Comparison of ENCODE assay signal across 8 cellular contexts in the genomic region with DNA sequence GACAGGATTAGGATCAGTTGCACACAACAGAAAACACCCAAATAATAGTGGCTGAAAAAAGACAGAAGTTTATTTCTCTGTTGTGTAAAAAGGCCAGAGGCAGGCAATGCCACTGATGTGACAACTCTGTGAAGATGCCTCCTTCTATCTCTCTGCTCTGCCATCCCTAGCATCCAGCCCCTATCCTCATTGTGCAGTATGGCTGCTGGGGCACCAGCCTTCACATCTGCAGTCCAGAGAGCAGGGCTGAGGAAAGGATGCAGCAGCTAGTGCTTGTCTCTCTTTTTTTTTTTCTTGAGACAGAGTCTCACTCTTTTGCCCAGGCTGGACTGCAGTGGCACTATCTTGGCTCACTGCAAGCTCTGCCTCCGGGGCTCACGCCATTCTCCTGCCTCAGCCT.
"Had no signal": no experiment of that assay in that cellular context is flagged by ENCODE, and none has a peak within 500 bp of the region (broad histone marks: within the 10 kb centered on the region; RNA-seq: fewer than 3 reads in every experiment).

No MANE protein-coding gene starts in this region.

- H3K4me3 ChIP-seq: GM12878 had no signal

- ATAC-seq: GM12878 had no signal

- DNase-seq: GDM1, GF-D8 had no signal

- FAIRE-seq: G401.6, GM12878, GM12891, GM12892, GM18507, GM19239 had no signal
